In genomic region chr5:177447066-177447610, GRCh38 we compare ENCODE assay signal across 8 cellular contexts. TPM values are rescaled to one million over a fixed set of nuclear protein-coding genes. Genes with fewer than 3 reads are reported as not detected.
A peak's percentile ranks its signal among the peaks of the same experiment; 100 is the strongest.
DNase-seq lines count a peak whose midpoint lies in the region; ATAC-seq and TF ChIP-seq lines count a peak whose summit lies in the region.

No MANE protein-coding gene starts in this region.

- intact Hi-C loops in naive thymus-derived CD4-positive, alpha-beta T cell (cut with micrococcal nuclease): loop anchor here (1.0 to 2.0 kb wide), 3 partner anchors 21 to 44 kb away; partner anchors contain the start of gene GRK6 (in 1 of the 2)
- intact Hi-C loops in tibial artery (cut with DNase I; ENCODE audit: low total_unique reads): no loop called here

- no peaks in the 10 kb centered on the region for H3K9me3 ChIP-seq in naive thymus-derived CD4-positive, alpha-beta T cell (ENCODE audit: control insufficient read depth in 2 of 3, low read length in 3 of 3)
- H3K9me3 ChIP-seq in tibial artery: no peaks in the 10 kb centered on the region

- peaks cover 27 to 51% (median 45%) of the 10 kb centered on the region in 7 donors for H3K4me1 Mint-ChIP-seq in naive thymus-derived CD4-positive, alpha-beta T cell

- peak; percentile 54 for DNase-seq in AG08395 (ENCODE audit: low spot score)
- peak; percentile 47 for DNase-seq in NCI-H460 (ENCODE audit: extremely low read depth, low read depth)
- peak; percentile 86 for DNase-seq in activated CD8-positive, alpha-beta memory T cell treated with anti-CD3 and anti-CD28 coated beads, Interleukin-2, amount 50 U/mL, for 48 hours
- peak; percentile 61 to 64 for DNase-seq in erythroblast (lab: John Stamatoyannopoulos, UW)
- DNase-seq in naive thymus-derived CD4-positive, alpha-beta T cell: peak; percentile 69 to 89 (median 80)
- DNase-seq in tibial artery: no peak

- ATAC-seq in GM18867 (IDR thresholded peaks at IDR 0.05; ENCODE audit: unreplicated experiment): peak; percentile 27
- ATAC-seq in HG03095 (IDR thresholded peaks at IDR 0.05; ENCODE audit: unreplicated experiment): peak; percentile 27
- ATAC-seq in naive thymus-derived CD4-positive, alpha-beta T cell: peak; percentile 67

- no peak for TF ChIP-seq CTCF in tibial artery (IDR thresholded peaks at IDR 0.05)

- no peak for TF ChIP-seq POLR2A in erythroblast (IDR thresholded peaks at IDR 0.05; ENCODE audit: low read length)

- H3K27ac Mint-ChIP-seq in naive thymus-derived CD4-positive, alpha-beta T cell: peak overlapping the region in 1 of 9 donors; percentile 69

- peaks cover 0 to 13% (median 4%) of the 10 kb centered on the region in 3 experiments for H3K36me3 ChIP-seq in naive thymus-derived CD4-positive, alpha-beta T cell (ENCODE audit: control insufficient read depth in 2 of 3, insufficient read depth in 3 of 3, low read length in 3 of 3)
- peaks cover 0 to 12% (median 4%) of the 10 kb centered on the region in 3 donors for H3K36me3 ChIP-seq in tibial artery

- peaks cover 0 to 15% (median 0%) of the 10 kb centered on the region in 5 donors for H3K27me3 Mint-ChIP-seq in naive thymus-derived CD4-positive, alpha-beta T cell

- H3K4me1 ChIP-seq in naive thymus-derived CD4-positive, alpha-beta T cell (ENCODE audit: control insufficient read depth in 2 of 2, insufficient read depth in 2 of 2, low read length in 2 of 2): peaks cover 7 to 38% of the 10 kb centered on the region in 2 donors
- peaks cover 0 to 28% (median 26%) of the 10 kb centered on the region in 4 donors for H3K4me1 ChIP-seq in tibial artery

- no peaks in the 10 kb centered on the region for H3K27me3 ChIP-seq in naive thymus-derived CD4-positive, alpha-beta T cell (ENCODE audit: control insufficient read depth in 2 of 2, insufficient read depth in 2 of 2, low read length in 2 of 2)
- peaks cover 0 to 33% of the 10 kb centered on the region in 2 donors for H3K27me3 ChIP-seq in tibial artery

- H3K9me3 Mint-ChIP-seq in naive thymus-derived CD4-positive, alpha-beta T cell: no peaks in the 10 kb centered on the region

- POLR2A ChIA-PET in naive thymus-derived CD4-positive, alpha-beta T cell (lab: Charles Lee): interaction anchor here (1.0 to 23.1 kb wide), 10 partner anchors 7 to 78 kb away, joined by 3 to 804 read pairs (median 8); partner anchors contain the start of genes F12, GRK6 and PFN3

- CTCF ChIA-PET in naive thymus-derived CD4-positive, alpha-beta T cell (lab: Charles Lee): interaction anchor here (1.3 to 8.8 kb wide), 8 partner anchors 8 to 78 kb away, joined by 3 to 105 read pairs (median 6); no protein-coding TSS in a partner anchor

- H3K4me3 Mint-ChIP-seq in naive thymus-derived CD4-positive, alpha-beta T cell: peak overlapping the region in 6 of 10 donors; percentile 23 to 77 (median 62)

- peak overlapping the region; percentile 97 for H3K27ac ChIP-seq in naive thymus-derived CD4-positive, alpha-beta T cell (ENCODE audit: low read depth, low read length)
- peak overlapping the region in 1 of 2 donors; percentile 7 for H3K27ac ChIP-seq in tibial artery

- H3K4me3 ChIP-seq in naive thymus-derived CD4-positive, alpha-beta T cell (ENCODE audit: low read length): peak overlapping the region; percentile 64
- peak overlapping the region; percentile 48 to 58 for H3K4me3 ChIP-seq in tibial artery

- peaks cover 0 to 4% (median 0%) of the 10 kb centered on the region in 5 donors for H3K36me3 Mint-ChIP-seq in naive thymus-derived CD4-positive, alpha-beta T cell

RNA-seq across cellular contexts. Expression of gene PRR7, which starts 0.5 kb away (rescaled TPM):
- 29.8 and 34.5 TPM in 2 replicates for total RNA-seq in NCI-H460 (2014; rRNA removed; shearing (Covaris generic))
- 124 and 127 TPM in 2 replicates for polyA plus RNA-seq in NCI-H460 (2014; cell fraction: nucleus; rRNA removed)
- total RNA-seq in naive thymus-derived CD4-positive, alpha-beta T cell: 10 to 100 TPM in 2 of 5 experiments, 1 to 10 TPM in 3; 6.4 to 31.8 (median 6.8) TPM
- polyA plus RNA-seq in naive thymus-derived CD4-positive, alpha-beta T cell: 10 to 100 TPM; 11.7 to 19.4 TPM

RNA-seq across cellular contexts. Expression of gene GRK6, which starts 20.7 kb away (rescaled TPM):
- total RNA-seq in NCI-H460 (2014; rRNA removed; shearing (Covaris generic)): 37.8 and 38.3 TPM in 2 replicates
- polyA plus RNA-seq in NCI-H460 (2014; cell fraction: nucleus; rRNA removed): 45.1 and 50.9 TPM in 2 replicates
- 100 to 1,000 TPM; 161 to 246 (median 200) TPM for total RNA-seq in naive thymus-derived CD4-positive, alpha-beta T cell
- 100 to 1,000 TPM in 1 of 2 donors, 10 to 100 TPM in 1; 78.8 to 202 TPM for polyA plus RNA-seq in naive thymus-derived CD4-positive, alpha-beta T cell

RNA-seq across cellular contexts. Expression of gene DBN1, which starts 26.3 kb away (rescaled TPM):
- total RNA-seq in NCI-H460 (2014; rRNA removed; shearing (Covaris generic)): 53.1 and 59.3 TPM in 2 replicates
- 204 and 209 TPM in 2 replicates for polyA plus RNA-seq in NCI-H460 (2014; cell fraction: nucleus; rRNA removed)
- 1 to 10 TPM; 1.2 to 8.8 (median 5.7) TPM for total RNA-seq in naive thymus-derived CD4-positive, alpha-beta T cell
- polyA plus RNA-seq in naive thymus-derived CD4-positive, alpha-beta T cell: 1 to 10 TPM in 1 of 2 donors, under 1 TPM in 1; 0.64 to 2.2 TPM

RNA-seq across cellular contexts. Expression of gene F12, which starts 37.8 kb away (rescaled TPM):
- total RNA-seq in NCI-H460 (2014; rRNA removed; shearing (Covaris generic)): 10.9 and 12.8 TPM in 2 replicates
- 21.8 and 35.3 TPM in 2 replicates for polyA plus RNA-seq in NCI-H460 (2014; cell fraction: nucleus; rRNA removed)
- total RNA-seq in naive thymus-derived CD4-positive, alpha-beta T cell: 1 to 10 TPM in 1 of 5 experiments, under 1 TPM in 2, not detected in 2; 0.16 to 2.1 (median 0.34) TPM
- under 1 TPM in 1 of 2 donors, not detected in 1; 0.64 TPM for polyA plus RNA-seq in naive thymus-derived CD4-positive, alpha-beta T cell

RNA-seq across cellular contexts. Expression of gene PFN3, which starts 46.7 kb away (rescaled TPM):
- not detected in 2 replicates for total RNA-seq in NCI-H460 (2014; rRNA removed; shearing (Covaris generic))
- polyA plus RNA-seq in NCI-H460 (2014; cell fraction: nucleus; rRNA removed): not detected in 2 replicates
- total RNA-seq in naive thymus-derived CD4-positive, alpha-beta T cell: not detected
- not detected for polyA plus RNA-seq in naive thymus-derived CD4-positive, alpha-beta T cell

Comparison
In these comparisons a context has a peak if more than half of its experiments do, and no peak if none do; other contexts are left out.
1. DNase-seq: peak in AG08395 (single experiment), NCI-H460 (single experiment), activated CD8-positive, alpha-beta memory T cell treated with anti-CD3 and anti-CD28 coated beads, Interleukin-2, amount 50 U/mL, for 48 hours (single experiment), erythroblast (2 of 2) and naive thymus-derived CD4-positive, alpha-beta T cell (9 of 9); none in tibial artery (0 of 2).
2. Peak in every context shown above with its lines, with median percentiles within 50 percentile points of each other: ATAC-seq.